Comparison of ENCODE assay signal across 17 cellular contexts in genomic region chr11:67397536-67397935, GRCh38. TPM values are rescaled to one million over a fixed set of nuclear protein-coding genes. Genes with fewer than 3 reads are reported as not detected.
DNase-seq lines count a peak whose midpoint lies in the region; ATAC-seq, FAIRE-seq and TF ChIP-seq lines count a peak whose summit lies in the region.
"Had no signal": no experiment of that assay in that cellular context is flagged by ENCODE, and none has a peak within 500 bp of the region (broad histone marks: within the 10 kb centered on the region; RNA-seq: fewer than 3 reads in every experiment).

No MANE protein-coding gene starts in this region.

- no peak overlapping the region for H2AFZ ChIP-seq in DND-41 (ENCODE audit: low read depth, low read length)

- DNase-seq in DND-41 (no peak), endothelial cell (ENCODE audit: low spot score) (no peak), D721Med (ENCODE audit: insufficient read length, low spot score) (no peak), COLO829 (ENCODE audit: low spot score) (no peak), Right ventricle myocardium inferior (ENCODE audit: missing footprints) (no peak)
- DNase-seq: activated CD4-positive, alpha-beta T cell treated with anti-CD3 and anti-CD28 coated beads, Interleukin-2, amount 50 U/mL, for 48 hours; cerebellar nuclear complex; DMS79; NCI-H1092 treated with DMSO at 0.1 percent for 48 hours; SIG-M5; stimulated activated CD4-positive, alpha-beta T cell treated with anti-CD3 and anti-CD28 coated beads, Interleukin-4, amount 100 ng/mL, for 24 hours; upper lobe of right lung had no signal

- no peak for FAIRE-seq in D721Med (lab: Jason Lieb, UNC)
- FAIRE-seq: H54 had no signal

- peaks cover 81% of the 10 kb centered on the region for H3K4me1 ChIP-seq in DND-41 (ENCODE audit: insufficient read depth, low read length)

- no peak for TF ChIP-seq CTCF in 22Rv1 (IDR thresholded peaks at IDR 0.05)
- no peak for TF ChIP-seq CTCF in DND-41 (IDR thresholded peaks at IDR 0.05; ENCODE audit: borderline replicate concordance, extremely low read depth, low read length, poor library complexity, severe bottlenecking)
- no peak for TF ChIP-seq CTCF in VCaP (conservative IDR thresholded peaks at IDR 0.05)
- TF ChIP-seq CTCF in endothelial cell (IDR thresholded peaks at IDR 0.05; ENCODE audit: unreplicated experiment), result no peak
- no peak for TF ChIP-seq CTCF in D721Med (IDR thresholded peaks at IDR 0.05; ENCODE audit: insufficient read depth, missing control alignments)

- H3K36me3 Mint-ChIP-seq in endothelial cell (ENCODE audit: low read depth, unreplicated experiment), result peaks cover 12% of the 10 kb centered on the region

- H3K4me3 ChIP-seq in DND-41 (ENCODE audit: low read depth in 1 of 2, low read length in 2 of 2), result no peak overlapping the region
- H3K4me3 ChIP-seq: lung, upper lobe of right lung had no signal

- peak overlapping the region; percentile 74 for H3K4me3 Mint-ChIP-seq in endothelial cell (ENCODE audit: unreplicated experiment)

- no peak for ATAC-seq in DND-41 (ENCODE audit: insufficient read depth, low read depth)
- ATAC-seq in Right ventricle myocardium inferior, result no peak
- no peak for ATAC-seq in GM18520 (IDR thresholded peaks at IDR 0.05; ENCODE audit: unreplicated experiment)
- ATAC-seq: upper lobe of right lung had no signal

- peaks cover 71% of the 10 kb centered on the region for H4K20me1 ChIP-seq in DND-41 (ENCODE audit: insufficient read depth, low read length)

- H3K79me2 ChIP-seq in DND-41 (ENCODE audit: insufficient read depth, low read length), result peaks cover 82% of the 10 kb centered on the region

- no peaks in the 10 kb centered on the region for H3K27me3 ChIP-seq in DND-41 (ENCODE audit: insufficient read depth, low read length, poor library complexity)
- H3K27me3 ChIP-seq: upper lobe of right lung had no signal

- H3K4me2 ChIP-seq in DND-41 (ENCODE audit: insufficient read depth, low read length), result peak overlapping the region; percentile 34; the same call in 1 of the 2 replicates

- intact Hi-C loops in Right ventricle myocardium inferior (cut with DNase I), result no loop called here

- peaks cover 32% of the 10 kb centered on the region for H3K4me1 Mint-ChIP-seq in endothelial cell (ENCODE audit: unreplicated experiment)

- H3K9me3 ChIP-seq in DND-41 (ENCODE audit: insufficient read depth, low read length, severe bottlenecking), result no peaks in the 10 kb centered on the region
- H3K9me3 ChIP-seq: upper lobe of right lung had no signal

- peak overlapping the region; percentile 96; the same call in 1 of the 2 replicates for H3K27ac ChIP-seq in 22Rv1
- peak overlapping the region; percentile 58; the same call in 1 of the 2 replicates for H3K27ac ChIP-seq in DND-41 (ENCODE audit: low read length)
- H3K27ac ChIP-seq in VCaP, result peak overlapping the region; percentile 17; the same call in 1 of the 2 replicates
- H3K27ac ChIP-seq: upper lobe of right lung had no signal

- H3K9me3 Mint-ChIP-seq in endothelial cell (ENCODE audit: unreplicated experiment), result no peaks in the 10 kb centered on the region

- H3K27ac Mint-ChIP-seq in endothelial cell (ENCODE audit: unreplicated experiment), result peak overlapping the region; percentile 70

- peaks cover 78% of the 10 kb centered on the region for H3K36me3 ChIP-seq in DND-41 (ENCODE audit: insufficient read depth, low read length)

- H3K27me3 Mint-ChIP-seq in endothelial cell (ENCODE audit: unreplicated experiment), result peaks cover 14% of the 10 kb centered on the region

- H3K9ac ChIP-seq in DND-41 (ENCODE audit: low read depth, low read length), result no peak overlapping the region; the same call in 1 of the 2 replicates

RNA-seq across cellular contexts. Expression of gene PPP1CA, which starts 4.1 kb away (rescaled TPM):
- total RNA-seq in endothelial cell (ENCODE audit: unreplicated experiment) (249 TPM), Right ventricle myocardium inferior (112 TPM)

RNA-seq across cellular contexts. Expression of gene RAD9A, which starts 5.8 kb away (rescaled TPM):
- total RNA-seq in endothelial cell (ENCODE audit: unreplicated experiment) (18.4 TPM), Right ventricle myocardium inferior (6.9 TPM)

RNA-seq across cellular contexts. Expression of gene TBC1D10C, which starts 6.3 kb away (rescaled TPM):
- total RNA-seq in endothelial cell (ENCODE audit: unreplicated experiment), result 13.2 TPM
- 1.3 TPM for total RNA-seq in Right ventricle myocardium inferior

RNA-seq across cellular contexts. Expression of gene CARNS1, which starts 17.9 kb away (rescaled TPM):
- total RNA-seq in endothelial cell (ENCODE audit: unreplicated experiment), result not detected
- total RNA-seq in Right ventricle myocardium inferior, result 14.1 TPM

RNA-seq across cellular contexts. Expression of gene CLCF1, which starts 24.1 kb away (rescaled TPM):
- total RNA-seq in endothelial cell (ENCODE audit: unreplicated experiment) (12.6 TPM), Right ventricle myocardium inferior (0.51 TPM)

Comparison
In these comparisons a context has a peak if more than half of its experiments do, and no peak if none do; other contexts are left out.
1. H3K27ac ChIP-seq: peak in every context shown above with its lines; median percentile 96 in 22Rv1; 58 in DND-41; 17 in VCaP.